Comparison of ENCODE assay signal across 1 cellular context in the genomic region with DNA sequence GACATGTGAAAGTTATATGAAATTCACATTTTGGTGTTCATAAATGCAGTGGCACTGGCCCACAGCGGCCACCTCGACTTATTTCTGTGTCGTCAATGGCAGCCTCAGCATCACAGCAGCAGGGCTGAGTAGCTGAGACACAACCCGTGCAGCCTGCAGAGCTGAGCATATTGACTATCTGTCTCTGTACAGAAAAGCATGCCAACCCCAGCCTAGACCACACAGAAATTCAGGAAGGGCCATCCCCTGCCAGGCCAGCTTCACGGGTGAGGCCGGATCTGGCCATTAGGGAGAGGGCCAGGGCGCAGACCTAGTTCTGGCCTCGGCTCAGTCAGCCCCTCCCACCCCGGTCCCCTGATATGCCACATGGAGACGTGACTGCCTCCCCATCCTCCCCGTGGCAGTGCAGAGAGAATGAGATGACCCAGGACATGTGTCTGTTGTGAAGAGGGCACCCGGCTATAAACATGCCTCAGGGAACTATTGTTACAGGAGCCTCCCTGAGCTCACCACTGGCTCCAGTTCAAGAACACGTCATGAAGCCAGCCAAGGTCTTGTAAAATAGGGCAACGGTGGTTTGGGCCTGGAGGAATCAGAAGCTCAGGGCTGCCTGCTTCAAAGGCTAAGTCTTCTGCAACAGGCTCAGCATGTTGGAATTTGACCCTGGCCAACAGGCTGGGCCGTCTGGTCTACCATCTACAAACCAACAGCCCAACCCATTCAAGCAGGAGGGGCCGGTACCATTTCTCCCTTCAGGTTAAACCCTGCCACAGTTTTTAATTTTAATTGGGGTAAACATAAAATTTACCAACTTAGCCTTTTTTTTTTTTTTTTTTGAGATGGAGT.
TF ChIP-seq lines count a peak whose summit lies in the region.

No MANE protein-coding gene starts in this region.

TF ChIP-seq in HCT116, 20 proteins besides CTCF, POLR2A, EP300 and RAD21 (continued from another document):
- TF ChIP-seq TCF7L2 (IDR thresholded peaks at IDR 0.05; ENCODE audit: borderline replicate concordance, extremely low read depth, insufficient read depth, insufficient read length) (peak; percentile 83), POLR2AphosphoS5 (IDR thresholded peaks at IDR 0.05; ENCODE audit: low read depth, low read length) (peak; percentile 70), SRF (IDR thresholded peaks at IDR 0.05; ENCODE audit: low read depth) (no peak), FOSL1 (IDR thresholded peaks at IDR 0.05; ENCODE audit: low read depth) (peak; percentile 63)
- TF ChIP-seq, protein P1, sequence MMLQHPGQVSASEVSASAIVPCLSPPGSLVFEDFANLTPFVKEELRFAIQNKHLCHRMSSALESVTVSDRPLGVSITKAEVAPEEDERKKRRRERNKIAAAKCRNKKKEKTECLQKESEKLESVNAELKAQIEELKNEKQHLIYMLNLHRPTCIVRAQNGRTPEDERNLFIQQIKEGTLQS (IDR thresholded peaks at IDR 0.05): no peak
- TF ChIP-seq, protein P2, sequence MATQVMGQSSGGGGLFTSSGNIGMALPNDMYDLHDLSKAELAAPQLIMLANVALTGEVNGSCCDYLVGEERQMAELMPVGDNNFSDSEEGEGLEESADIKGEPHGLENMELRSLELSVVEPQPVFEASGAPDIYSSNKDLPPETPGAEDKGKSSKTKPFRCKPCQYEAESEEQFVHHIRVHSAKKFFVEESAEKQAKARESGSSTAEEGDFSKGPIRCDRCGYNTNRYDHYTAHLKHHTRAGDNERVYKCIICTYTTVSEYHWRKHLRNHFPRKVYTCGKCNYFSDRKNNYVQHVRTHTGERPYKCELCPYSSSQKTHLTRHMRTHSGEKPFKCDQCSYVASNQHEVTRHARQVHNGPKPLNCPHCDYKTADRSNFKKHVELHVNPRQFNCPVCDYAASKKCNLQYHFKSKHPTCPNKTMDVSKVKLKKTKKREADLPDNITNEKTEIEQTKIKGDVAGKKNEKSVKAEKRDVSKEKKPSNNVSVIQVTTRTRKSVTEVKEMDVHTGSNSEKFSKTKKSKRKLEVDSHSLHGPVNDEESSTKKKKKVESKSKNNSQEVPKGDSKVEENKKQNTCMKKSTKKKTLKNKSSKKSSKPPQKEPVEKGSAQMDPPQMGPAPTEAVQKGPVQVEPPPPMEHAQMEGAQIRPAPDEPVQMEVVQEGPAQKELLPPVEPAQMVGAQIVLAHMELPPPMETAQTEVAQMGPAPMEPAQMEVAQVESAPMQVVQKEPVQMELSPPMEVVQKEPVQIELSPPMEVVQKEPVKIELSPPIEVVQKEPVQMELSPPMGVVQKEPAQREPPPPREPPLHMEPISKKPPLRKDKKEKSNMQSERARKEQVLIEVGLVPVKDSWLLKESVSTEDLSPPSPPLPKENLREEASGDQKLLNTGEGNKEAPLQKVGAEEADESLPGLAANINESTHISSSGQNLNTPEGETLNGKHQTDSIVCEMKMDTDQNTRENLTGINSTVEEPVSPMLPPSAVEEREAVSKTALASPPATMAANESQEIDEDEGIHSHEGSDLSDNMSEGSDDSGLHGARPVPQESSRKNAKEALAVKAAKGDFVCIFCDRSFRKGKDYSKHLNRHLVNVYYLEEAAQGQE (IDR thresholded peaks at IDR 0.05; ENCODE audit: low read depth): no peak
